Comparison of ENCODE assay signal across 27 cellular contexts in genomic region chr17:3506054-3506453, GRCh38. TPM values are rescaled to one million over a fixed set of nuclear protein-coding genes. Genes with fewer than 3 reads are reported as not detected.
"Had no signal": no experiment of that assay in that cellular context is flagged by ENCODE, and none has a peak within 500 bp of the region (broad histone marks: within the 10 kb centered on the region; RNA-seq: fewer than 3 reads in every experiment).

No MANE protein-coding gene starts in this region.

- H3K4me1 ChIP-seq: lower lobe of right lung, spleen, suprapubic skin, upper lobe of left lung had no signal

- H3K9me3 ChIP-seq: lower lobe of right lung, mucosa of descending colon, ovary, right atrium auricular region, suprapubic skin had no signal

- H3K27me3 ChIP-seq: ovary, right atrium auricular region, spleen, suprapubic skin, tibial nerve, upper lobe of left lung had no signal

- H3K27ac ChIP-seq: lower lobe of right lung, ovary, right atrium auricular region, spleen, suprapubic skin, upper lobe of left lung had no signal

- H3K4me3 ChIP-seq: lower lobe of right lung, mucosa of descending colon, ovary, right atrium auricular region, spleen, suprapubic skin, tibial nerve, upper lobe of left lung had no signal

- H3K36me3 ChIP-seq: lower lobe of right lung, ovary, right atrium auricular region, spleen, suprapubic skin, upper lobe of left lung had no signal

- DNase-seq: hypothalamus; immature natural killer cell; left ventricle myocardium superior; lower lobe of right lung; mammary epithelial cell; mesenchymal stem cell; mucosa of descending colon; naive thymus-derived CD4-positive, alpha-beta T cell; ovary; small intestine; spleen; stimulated activated CD4-positive, alpha-beta T cell treated with anti-CD3 and anti-CD28 coated beads, Interleukin-4, amount 100 ng/mL, for 24 hours; stimulated activated naive CD4-positive, alpha-beta T cell; upper lobe of left lung had no signal

- ATAC-seq: left ventricle myocardium superior; lower lobe of right lung; mucosa of descending colon; naive thymus-derived CD4-positive, alpha-beta T cell; natural killer cell treated with Interleukin-12 subunit alpha and Interleukin-12 subunit beta and Interleukin-15 and Interleukin-18, amount 100 ng/mL, for 72 hours; sciatic nerve; stimulated activated effector memory CD8-positive, alpha-beta T cell treated with anti-CD3 and anti-CD28 coated beads, Interleukin-12 subunit alpha, Interleukin-12 subunit beta, amount 100 ng/mL, for 72 hours had no signal

RNA-seq across cellular contexts. Expression of gene ASPA, which starts 30.3 kb away (rescaled TPM):
- total RNA-seq: kidney epithelial cell; mesothelial cell of epicardium; naive thymus-derived CD4-positive, alpha-beta T cell; natural killer cell treated with Interleukin-12 subunit alpha and Interleukin-12 subunit beta and Interleukin-15 and Interleukin-18, amount 100 ng/mL, for 72 hours; progenitor cell of endocrine pancreas; pulmonary artery endothelial cell had no signal
- polyA plus RNA-seq: immature natural killer cell; naive thymus-derived CD4-positive, alpha-beta T cell had no signal

RNA-seq across cellular contexts. Expression of gene SPATA22, which starts 34.4 kb away (rescaled TPM):
- total RNA-seq: kidney epithelial cell; mesothelial cell of epicardium; myocyte; natural killer cell treated with Interleukin-12 subunit alpha and Interleukin-12 subunit beta and Interleukin-15 and Interleukin-18, amount 100 ng/mL, for 72 hours; progenitor cell of endocrine pancreas; pulmonary artery endothelial cell; renal cortical epithelial cell; suprapubic skin had no signal
- polyA plus RNA-seq: immature natural killer cell; mammary epithelial cell; naive thymus-derived CD4-positive, alpha-beta T cell; neural cell had no signal

RNA-seq across cellular contexts. Expression of gene TRPV3, which starts 51.6 kb away (rescaled TPM):
- total RNA-seq: pulmonary artery endothelial cell had no signal
- polyA plus RNA-seq: naive thymus-derived CD4-positive, alpha-beta T cell had no signal
